Comparison of ENCODE assay signal across 8 cellular contexts in the genomic region with DNA sequence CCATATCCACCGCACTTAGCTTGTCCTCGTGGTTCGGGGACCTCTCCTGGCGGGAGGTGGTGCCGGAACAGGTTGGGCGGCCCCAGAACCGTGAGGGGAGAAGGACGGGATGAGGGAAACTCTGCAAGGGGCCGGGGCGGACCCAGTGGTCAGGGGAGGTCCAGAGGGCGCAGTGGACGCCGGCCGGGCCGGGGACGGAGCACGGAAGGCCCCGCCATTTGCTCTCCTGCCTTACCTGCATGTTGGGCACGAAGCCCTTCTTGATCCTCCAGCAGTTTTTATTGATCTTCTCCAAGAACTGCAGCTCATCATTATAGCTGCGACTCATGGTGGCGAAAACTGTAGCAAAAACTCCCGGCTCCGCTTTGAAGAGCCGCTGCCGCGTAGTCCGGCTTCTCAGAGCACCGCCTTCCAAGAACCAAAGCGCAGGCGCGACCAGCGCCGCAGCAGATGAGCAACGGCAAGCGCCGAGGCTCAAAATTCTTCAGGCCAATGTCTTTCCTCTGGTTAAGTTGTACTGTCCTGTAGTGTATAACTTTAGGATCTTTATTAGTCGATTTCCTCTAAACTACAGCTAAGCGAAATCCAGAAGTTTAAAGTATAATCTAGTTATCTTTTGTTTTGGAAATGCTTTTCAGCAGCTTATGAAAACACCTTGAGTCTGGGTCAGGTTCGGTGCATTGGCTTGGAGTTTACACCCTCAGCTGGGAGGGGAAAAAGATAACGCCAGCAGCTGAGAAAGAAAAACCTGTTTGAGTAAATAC. TPM values are rescaled to one million over a fixed set of nuclear protein-coding genes. Genes with fewer than 3 reads are reported as not detected.
A peak's percentile ranks its signal among the peaks of the same experiment; 100 is the strongest.
DNase-seq lines count a peak whose midpoint lies in the region; ATAC-seq, FAIRE-seq and TF ChIP-seq lines count a peak whose summit lies in the region.

A gene (minus strand): TSS at position 419 of the 764 bp plus-strand sequence. CDS start 91 bp downstream, at position 328.

- H3K27me3 Mint-ChIP-seq in CD14-positive monocyte (ENCODE audit: low read depth in 3 of 3), result peaks cover 0 to 6% (median 0%) of the 10 kb centered on the region in 3 donors

- intact Hi-C loops in CD14-positive monocyte (cut with micrococcal nuclease) (loop anchor here (2.0 to 10.0 kb wide), 2 partner anchors 63 kb away; a partner anchor contains a TSS), esophagus muscularis mucosa (cut with DNase I) (loop anchor here (5.0 kb wide), 1 partner anchor 60 kb away; a partner anchor contains a TSS)

- H3K4me3 ChIP-seq in esophagus muscularis mucosa (peak within 1 kb of the TSS; percentile 64 to 92 (median 84)), mucosa of stomach (ENCODE audit: low read length) (peak within 1 kb of the TSS; percentile 78)

- H3K27ac Mint-ChIP-seq in CD14-positive monocyte, result peak within 1 kb of the TSS; percentile 86 to 93 (median 89)

- peak; percentile 55 for ATAC-seq in GM19452 (IDR thresholded peaks at IDR 0.05; ENCODE audit: unreplicated experiment)

- peak; percentile 67 for FAIRE-seq in RCC 7860 (lab: Jason Lieb, UNC)

- H3K4me1 ChIP-seq in esophagus muscularis mucosa, result peaks cover 18 to 31% (median 25%) of the 10 kb centered on the region in 4 donors
- peaks cover 8% of the 10 kb centered on the region for H3K4me1 ChIP-seq in mucosa of stomach (ENCODE audit: control insufficient read depth, insufficient read depth, low read length)

- H3K9ac ChIP-seq in mucosa of stomach (ENCODE audit: low read length), result peak within 1 kb of the TSS; percentile 89

- H3K36me3 ChIP-seq in esophagus muscularis mucosa (peaks cover 7 to 17% (median 13%) of the 10 kb centered on the region in 4 donors), mucosa of stomach (ENCODE audit: control insufficient read depth, insufficient read depth, low read length) (no peaks in the 10 kb centered on the region)

- 6% methylated on average over 15 of the region's 40 CpGs for WGBS in esophagus muscularis mucosa

- H3K9me3 ChIP-seq in esophagus muscularis mucosa (no peaks in the 10 kb centered on the region), mucosa of stomach (ENCODE audit: control insufficient read depth, low read length) (no peaks in the 10 kb centered on the region)

- no peak for TF ChIP-seq POLR2A in esophagus muscularis mucosa (IDR thresholded peaks at IDR 0.05; ENCODE audit: low read depth)

- TF ChIP-seq CTCF in CD14-positive monocyte (IDR thresholded peaks at IDR 0.05) (no peak), esophagus muscularis mucosa (IDR thresholded peaks at IDR 0.05) (no peak)

- H3K9me3 Mint-ChIP-seq in CD14-positive monocyte, result no peaks in the 10 kb centered on the region

- peak within 1 kb of the TSS; percentile 65 to 75 (median 68) for H3K27ac ChIP-seq in esophagus muscularis mucosa (replicated peaks in 1 of 4)

- no peak for TF ChIP-seq EP300 in esophagus muscularis mucosa (IDR thresholded peaks at IDR 0.05)

- H3K36me3 Mint-ChIP-seq in CD14-positive monocyte, result peaks cover 13 to 14% of the 10 kb centered on the region in 2 donors

- H3K4me1 Mint-ChIP-seq in CD14-positive monocyte, result peaks cover 37% of the 10 kb centered on the region

- DNase-seq in CD14-positive monocyte (ENCODE audit: low spot score) (peak; percentile 79), KG1 (lab: John Stamatoyannopoulos, UW) (peak; percentile 95), RCC 7860 (ENCODE audit: low spot score) (peak; percentile 74), activated T-helper 1 cell treated with Interleukin-2 at 50 U/mL for 16 hours (ENCODE audit: low read depth) (peak; percentile 90), esophagus muscularis mucosa (ENCODE audit: extremely low spot score) (peak; percentile 93)
- DNase-seq in stimulated activated CD8-positive, alpha-beta memory T cell treated with anti-CD3 and anti-CD28 coated beads, Interleukin-4, amount 100 ng/mL, for 4 hours (ENCODE audit: low read depth in 2 of 2, low spot score in 1 of 2), result peak; percentile 85 to 90

- H3K4me3 Mint-ChIP-seq in CD14-positive monocyte, result peak within 1 kb of the TSS; percentile 96 to 97

- H3K27me3 ChIP-seq in esophagus muscularis mucosa (no peaks in the 10 kb centered on the region), mucosa of stomach (ENCODE audit: control insufficient read depth, insufficient read depth, low read length) (no peaks in the 10 kb centered on the region)

RNA-seq across cellular contexts. Expression of the gene that starts here (rescaled TPM):
- polyA plus RNA-seq in CD14-positive monocyte, result 100 to 1,000 TPM; 104 to 106 TPM
- 10 to 100 TPM; 46.9 to 71.0 (median 59.1) TPM for total RNA-seq in esophagus muscularis mucosa

Comparison
In these comparisons a context has a peak if more than half of its experiments do, and no peak if none do; other contexts are left out.
1. Peak in every context shown above with its lines: DNase-seq, ATAC-seq, H3K4me3 ChIP-seq and H3K27ac ChIP-seq.